1 cellular context compared by ENCODE assay signal in the genomic region with DNA sequence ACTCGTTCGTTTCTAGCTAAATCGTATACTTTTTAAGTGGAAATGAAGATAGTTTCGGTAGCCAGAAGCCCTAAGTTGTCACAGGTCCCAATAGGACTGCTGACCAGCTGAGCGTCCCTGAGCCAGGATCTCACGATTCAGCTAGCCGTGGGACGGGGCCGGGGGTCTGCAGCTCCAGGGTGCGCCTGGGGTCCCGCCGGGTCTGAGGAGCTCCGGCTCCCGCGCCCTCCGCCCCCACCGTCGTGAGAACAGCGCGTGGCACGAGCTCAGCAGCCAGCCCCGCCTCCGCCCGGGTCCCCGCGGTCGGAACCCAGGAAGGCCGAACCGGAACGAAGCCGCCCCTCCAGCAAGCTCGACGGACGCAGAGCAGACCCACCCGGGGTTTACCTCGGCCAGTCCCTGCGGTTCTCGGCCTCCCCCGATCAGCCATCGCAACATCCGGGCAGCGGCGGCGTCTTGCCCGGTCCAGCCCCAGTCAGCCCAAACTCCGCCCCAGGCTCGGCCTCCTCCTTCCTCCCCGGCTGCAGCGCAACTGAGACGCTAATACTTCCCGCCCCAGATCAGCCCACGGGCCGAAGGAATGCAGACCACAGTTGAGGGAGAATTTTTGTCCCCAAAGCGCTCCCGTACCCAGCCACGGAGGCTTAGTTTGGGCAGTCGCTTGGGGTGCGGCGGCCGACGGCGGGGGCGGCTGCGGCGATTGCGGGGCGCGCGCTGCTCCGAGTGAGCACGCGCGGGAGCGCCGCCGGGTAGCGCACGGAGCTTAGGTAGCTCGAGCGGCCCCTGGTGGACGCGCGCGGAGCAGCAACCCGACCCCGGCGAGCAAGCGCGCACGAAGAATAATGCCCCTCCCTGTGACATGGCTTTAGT.
TF ChIP-seq lines count a peak whose summit lies in the region.

A gene with protein sequence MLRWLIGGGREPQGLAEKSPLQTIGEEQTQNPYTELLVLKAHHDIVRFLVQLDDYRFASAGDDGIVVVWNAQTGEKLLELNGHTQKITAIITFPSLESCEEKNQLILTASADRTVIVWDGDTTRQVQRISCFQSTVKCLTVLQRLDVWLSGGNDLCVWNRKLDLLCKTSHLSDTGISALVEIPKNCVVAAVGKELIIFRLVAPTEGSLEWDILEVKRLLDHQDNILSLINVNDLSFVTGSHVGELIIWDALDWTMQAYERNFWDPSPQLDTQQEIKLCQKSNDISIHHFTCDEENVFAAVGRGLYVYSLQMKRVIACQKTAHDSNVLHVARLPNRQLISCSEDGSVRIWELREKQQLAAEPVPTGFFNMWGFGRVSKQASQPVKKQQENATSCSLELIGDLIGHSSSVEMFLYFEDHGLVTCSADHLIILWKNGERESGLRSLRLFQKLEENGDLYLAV (minus strand): TSS at position 534 of the 870 bp plus-strand sequence. CDS start 96 bp downstream, at position 438.

TF ChIP-seq in GM12878, 131 proteins besides CTCF, POLR2A, EP300 and RAD21 (continued from another document and continues in another):
- TF ChIP-seq, protein P1, sequence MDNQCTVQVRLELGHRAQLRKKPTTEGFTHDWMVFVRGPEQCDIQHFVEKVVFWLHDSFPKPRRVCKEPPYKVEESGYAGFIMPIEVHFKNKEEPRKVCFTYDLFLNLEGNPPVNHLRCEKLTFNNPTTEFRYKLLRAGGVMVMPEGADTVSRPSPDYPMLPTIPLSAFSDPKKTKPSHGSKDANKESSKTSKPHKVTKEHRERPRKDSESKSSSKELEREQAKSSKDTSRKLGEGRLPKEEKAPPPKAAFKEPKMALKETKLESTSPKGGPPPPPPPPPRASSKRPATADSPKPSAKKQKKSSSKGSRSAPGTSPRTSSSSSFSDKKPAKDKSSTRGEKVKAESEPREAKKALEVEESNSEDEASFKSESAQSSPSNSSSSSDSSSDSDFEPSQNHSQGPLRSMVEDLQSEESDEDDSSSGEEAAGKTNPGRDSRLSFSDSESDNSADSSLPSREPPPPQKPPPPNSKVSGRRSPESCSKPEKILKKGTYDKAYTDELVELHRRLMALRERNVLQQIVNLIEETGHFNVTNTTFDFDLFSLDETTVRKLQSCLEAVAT (IDR thresholded peaks at IDR 0.05): 0 out of 2 replicates have a peak, but pooled peaks have one; percentile 73
- peak; percentile 39 for TF ChIP-seq NRF1 (conservative IDR thresholded peaks at IDR 0.05; ENCODE audit: low read depth, low read length)
- TF ChIP-seq POLR2AphosphoS5 (IDR thresholded peaks at IDR 0.05; ENCODE audit: low read length): peak; percentile 86
- TF ChIP-seq KAT2A (conservative IDR thresholded peaks at IDR 0.05; ENCODE audit: control insufficient read depth, low read depth, low read length): no peak
- TF ChIP-seq HSF1 (IDR thresholded peaks at IDR 0.05; ENCODE audit: low read depth, low read length): no peak
- TF ChIP-seq IRF5 (IDR thresholded peaks at IDR 0.05; ENCODE audit: borderline replicate concordance): peak; percentile 62
- TF ChIP-seq KDM1A (IDR thresholded peaks at IDR 0.05; ENCODE audit: borderline replicate concordance): no peak
- TF ChIP-seq, protein P2, sequence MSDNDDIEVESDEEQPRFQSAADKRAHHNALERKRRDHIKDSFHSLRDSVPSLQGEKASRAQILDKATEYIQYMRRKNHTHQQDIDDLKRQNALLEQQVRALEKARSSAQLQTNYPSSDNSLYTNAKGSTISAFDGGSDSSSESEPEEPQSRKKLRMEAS (IDR thresholded peaks at IDR 0.05; ENCODE audit: low read depth, low read length): peak; percentile 52; the same call in 1 of the 2 replicates
- peak; percentile 18 for TF ChIP-seq MEF2B (IDR thresholded peaks at IDR 0.05; ENCODE audit: partially characterized antibody, poor library complexity, severe bottlenecking)
- TF ChIP-seq, protein P3, sequence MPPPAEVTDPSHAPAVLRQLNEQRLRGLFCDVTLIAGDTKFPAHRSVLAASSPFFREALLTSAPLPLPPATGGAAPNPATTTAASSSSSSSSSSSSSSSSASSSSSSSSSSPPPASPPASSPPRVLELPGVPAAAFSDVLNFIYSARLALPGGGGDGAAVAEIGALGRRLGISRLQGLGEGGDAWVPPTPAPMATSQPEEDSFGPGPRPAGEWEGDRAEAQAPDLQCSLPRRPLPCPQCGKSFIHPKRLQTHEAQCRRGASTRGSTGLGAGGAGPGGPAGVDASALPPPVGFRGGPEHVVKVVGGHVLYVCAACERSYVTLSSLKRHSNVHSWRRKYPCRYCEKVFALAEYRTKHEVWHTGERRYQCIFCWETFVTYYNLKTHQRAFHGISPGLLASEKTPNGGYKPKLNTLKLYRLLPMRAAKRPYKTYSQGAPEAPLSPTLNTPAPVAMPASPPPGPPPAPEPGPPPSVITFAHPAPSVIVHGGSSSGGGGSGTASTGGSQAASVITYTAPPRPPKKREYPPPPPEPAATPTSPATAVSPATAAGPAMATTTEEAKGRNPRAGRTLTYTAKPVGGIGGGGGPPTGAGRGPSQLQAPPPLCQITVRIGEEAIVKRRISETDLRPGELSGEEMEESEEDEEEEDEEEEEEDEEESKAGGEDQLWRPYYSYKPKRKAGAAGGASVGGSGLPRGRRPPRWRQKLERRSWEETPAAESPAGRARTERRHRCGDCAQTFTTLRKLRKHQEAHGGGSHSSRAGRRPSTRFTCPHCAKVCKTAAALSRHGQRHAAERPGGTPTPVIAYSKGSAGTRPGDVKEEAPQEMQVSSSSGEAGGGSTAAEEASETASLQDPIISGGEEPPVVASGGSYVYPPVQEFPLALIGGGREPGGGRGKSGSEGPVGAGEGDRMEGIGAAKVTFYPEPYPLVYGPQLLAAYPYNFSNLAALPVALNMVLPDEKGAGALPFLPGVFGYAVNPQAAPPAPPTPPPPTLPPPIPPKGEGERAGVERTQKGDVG (CRISPR knock-in tag; IDR thresholded peaks at IDR 0.05): no peak
- no peak for TF ChIP-seq CBX3 (IDR thresholded peaks at IDR 0.05; ENCODE audit: borderline replicate concordance, low read depth)
- TF ChIP-seq SPI1 (IDR thresholded peaks at IDR 0.05; ENCODE audit: borderline replicate concordance, insufficient read depth, low read depth, low read length): peak; percentile 13; the same call in 1 of the 2 replicates
- peak; percentile 91 for TF ChIP-seq ASH2L (IDR thresholded peaks at IDR 0.05; ENCODE audit: borderline replicate concordance, low read depth)
- TF ChIP-seq SUPT20H (IDR thresholded peaks at IDR 0.05; ENCODE audit: borderline replicate concordance, control insufficient read depth, low read depth, low read length): no peak
- peak in 1 of 2 experiments; percentile 34; a peak in 1 of 4 replicates for TF ChIP-seq ETV6 (conservative IDR thresholded peaks at IDR 0.05 in 1 of 2, IDR thresholded peaks at IDR 0.05 in 1 of 2; ENCODE audit: borderline replicate concordance in 1 of 2, low read depth in 1 of 2)
- peak; percentile 92 for TF ChIP-seq SMARCA5 (IDR thresholded peaks at IDR 0.05)
- no peak for TF ChIP-seq FOS (IDR thresholded peaks at IDR 0.05; ENCODE audit: borderline replicate concordance, extremely low read depth, insufficient read length)
- no peak for TF ChIP-seq POLR2AphosphoS2 (IDR thresholded peaks at IDR 0.05; ENCODE audit: low read depth, low read length)
- TF ChIP-seq CHD2 (IDR thresholded peaks at IDR 0.05; ENCODE audit: borderline replicate concordance, low read depth, low read length): no peak
- 0 out of 2 replicates have a peak, but pooled peaks have one; percentile 46 for TF ChIP-seq BCLAF1 (IDR thresholded peaks at IDR 0.05)
- TF ChIP-seq IRF4 (IDR thresholded peaks at IDR 0.05; ENCODE audit: low read depth, low read length): peak; percentile 7; the same call in 1 of the 2 replicates
- no peak for TF ChIP-seq CEBPB (IDR thresholded peaks at IDR 0.05; ENCODE audit: borderline replicate concordance in 1 of 2, low read depth in 2 of 2, low read length in 2 of 2)
- TF ChIP-seq SRF (IDR thresholded peaks at IDR 0.05; ENCODE audit: low read depth in 2 of 2, low read length in 2 of 2): peak in 1 of 2 experiments; percentile 76; a peak in 2 of 4 replicates
- TF ChIP-seq ZNF384 (IDR thresholded peaks at IDR 0.05; ENCODE audit: borderline replicate concordance, low read depth, low read length): no peak
- TF ChIP-seq MXI1 (IDR thresholded peaks at IDR 0.05; ENCODE audit: low read depth, low read length): peak; percentile 82
- no peak for TF ChIP-seq STAT3 (IDR thresholded peaks at IDR 0.05; ENCODE audit: low read depth, low read length)
- TF ChIP-seq NBN (IDR thresholded peaks at IDR 0.05): peak; percentile 88; the same call in 1 of the 2 replicates
- TF ChIP-seq CREB1 (IDR thresholded peaks at IDR 0.05; ENCODE audit: low read depth): peak; percentile 55
- peak in 1 of 2 experiments; percentile 97; a peak in 2 of 3 replicates for TF ChIP-seq EGR1 (IDR thresholded peaks at IDR 0.05; ENCODE audit: borderline replicate concordance in 1 of 2, low read depth in 2 of 2, low read length in 2 of 2)
- TF ChIP-seq MEF2A (IDR thresholded peaks at IDR 0.05; ENCODE audit: insufficient read depth, low read depth, low read length): 0 out of 2 replicates have a peak, but pooled peaks have one; percentile 51
- peak; percentile 78 to 94 for TF ChIP-seq BHLHE40 (IDR thresholded peaks at IDR 0.05; ENCODE audit: borderline replicate concordance in 1 of 2, low read depth in 2 of 2, low read length in 1 of 2)
- TF ChIP-seq ELK1 (IDR thresholded peaks at IDR 0.05; ENCODE audit: low read depth, low read length): no peak; the same call in 1 of the 2 replicates
- 0 out of 2 replicates have a peak, but pooled peaks have one; percentile 72 for TF ChIP-seq RCOR1 (conservative IDR thresholded peaks at IDR 0.05; ENCODE audit: low read depth, low read length)
- TF ChIP-seq MTA2 (IDR thresholded peaks at IDR 0.05; ENCODE audit: low read depth): no peak
- TF ChIP-seq ZSCAN29 (IDR thresholded peaks at IDR 0.05): 0 out of 2 replicates have a peak, but pooled peaks have one; percentile 60
- TF ChIP-seq NFIC (IDR thresholded peaks at IDR 0.05; ENCODE audit: low read depth, low read length): no peak
- TF ChIP-seq ATF7 (IDR thresholded peaks at IDR 0.05; ENCODE audit: low read depth): no peak
- TF ChIP-seq IKZF2 (IDR thresholded peaks at IDR 0.05): peak; percentile 64 to 78; a peak in 3 of 4 replicates
- peak; percentile 52; the same call in 1 of the 2 replicates for TF ChIP-seq SMAD5 (IDR thresholded peaks at IDR 0.05; ENCODE audit: low read depth)
- no peak for TF ChIP-seq FOXK2 (IDR thresholded peaks at IDR 0.05)
